In genomic region chr17:83151442-83152220, GRCh38 we compare ENCODE assay signal across 13 cellular contexts.
DNase-seq lines count a peak whose midpoint lies in the region; ATAC-seq and TF ChIP-seq lines count a peak whose summit lies in the region.
"Had no signal": no experiment of that assay in that cellular context is flagged by ENCODE, and none has a peak within 500 bp of the region (broad histone marks: within the 10 kb centered on the region; RNA-seq: fewer than 3 reads in every experiment).

No MANE protein-coding gene starts in this region.

- peak; percentile 16 for ATAC-seq in left lobe of liver
- ATAC-seq: left ventricle myocardium superior had no signal

- TF ChIP-seq CTCF in HFFc6 (IDR thresholded peaks at IDR 0.05) (no peak), choroid plexus epithelial cell (conservative IDR thresholded peaks at IDR 0.05; ENCODE audit: low read depth, low read length) (no peak)

- peaks cover 3% of the 10 kb centered on the region; the same call in 1 of the 2 replicates for H3K27me3 Mint-ChIP-seq in HFFc6 (ENCODE audit: insufficient read depth)
- peaks cover 44% of the 10 kb centered on the region for H3K27me3 Mint-ChIP-seq in activated naive CD4-positive, alpha-beta T cell treated with anti-CD3 and anti-CD28 coated beads, Interleukin-2, amount 10 ng/mL, durations not matched to agents 7 days and 5 days

- peaks cover 42% of the 10 kb centered on the region for H3K4me1 Mint-ChIP-seq in HFFc6 (ENCODE audit: low read depth)
- peaks cover 24% of the 10 kb centered on the region for H3K4me1 Mint-ChIP-seq in activated naive CD4-positive, alpha-beta T cell treated with anti-CD3 and anti-CD28 coated beads, Interleukin-2, amount 10 ng/mL, durations not matched to agents 7 days and 5 days

- CTCF ChIA-PET in activated naive CD4-positive, alpha-beta T cell treated with anti-CD3 and anti-CD28 coated beads, Interleukin-2, amount 10 ng/mL, durations not matched to agents 7 days and 5 days (lab: Charles Lee), result interaction anchor here (1.2 kb wide), 1 partner anchor 49 kb away, joined by 4 read pairs; no protein-coding TSS in a partner anchor

- DNase-seq in HFFc6, result no peak
- peak; percentile 75 for DNase-seq in choroid plexus epithelial cell (ENCODE audit: low read depth)
- peak; percentile 45 for DNase-seq in left lobe of liver (ENCODE audit: low spot score)
- DNase-seq in smooth muscle cell of the brain vasculature (ENCODE audit: low read depth, low spot score), result peak; percentile 95
- no peak for DNase-seq in effector CD8-positive, alpha-beta T cell (lab: John Stamatoyannopoulos, UW)
- no peak for DNase-seq in activated naive CD4-positive, alpha-beta T cell treated with anti-CD3 and anti-CD28 coated beads, Interleukin-2, amount 10 ng/mL, durations not matched to agents 7 days and 5 days
- no peak for DNase-seq in NCI-H1417 treated with DMSO at 0.1 percent for 48 hours (lab: John Stamatoyannopoulos, UW)
- no peak for DNase-seq in T-helper 1 cell
- DNase-seq: KBM-7, left ventricle myocardium superior, PC-9, uterus had no signal

- H3K9me3 Mint-ChIP-seq in HFFc6, result no peaks in the 10 kb centered on the region
- peaks cover 2% of the 10 kb centered on the region for H3K9me3 Mint-ChIP-seq in activated naive CD4-positive, alpha-beta T cell treated with anti-CD3 and anti-CD28 coated beads, Interleukin-2, amount 10 ng/mL, durations not matched to agents 7 days and 5 days

- H3K27ac Mint-ChIP-seq in HFFc6, result peak overlapping the region; percentile 6; the same call in 1 of the 2 replicates
- H3K27ac Mint-ChIP-seq in activated naive CD4-positive, alpha-beta T cell treated with anti-CD3 and anti-CD28 coated beads, Interleukin-2, amount 10 ng/mL, durations not matched to agents 7 days and 5 days, result no peak overlapping the region

- H3K36me3 Mint-ChIP-seq in HFFc6 (ENCODE audit: low read depth), result no peaks in the 10 kb centered on the region
- no peaks in the 10 kb centered on the region for H3K36me3 Mint-ChIP-seq in activated naive CD4-positive, alpha-beta T cell treated with anti-CD3 and anti-CD28 coated beads, Interleukin-2, amount 10 ng/mL, durations not matched to agents 7 days and 5 days

- H3K4me3 Mint-ChIP-seq in HFFc6, result no peak overlapping the region
- no peak overlapping the region for H3K4me3 Mint-ChIP-seq in activated naive CD4-positive, alpha-beta T cell treated with anti-CD3 and anti-CD28 coated beads, Interleukin-2, amount 10 ng/mL, durations not matched to agents 7 days and 5 days

- H3K4me3 ChIP-seq in choroid plexus epithelial cell (ENCODE audit: low read depth, low read length), result no peak overlapping the region
- H3K4me3 ChIP-seq: cardiac muscle cell, PC-9, uterus had no signal

Comparison
In these comparisons a context has a peak if more than half of its experiments do, and no peak if none do; other contexts are left out.
1. DNase-seq: peak in choroid plexus epithelial cell (single experiment), left lobe of liver (single experiment) and smooth muscle cell of the brain vasculature (single experiment); none in HFFc6 (single experiment), effector CD8-positive, alpha-beta T cell (single experiment), activated naive CD4-positive, alpha-beta T cell treated with anti-CD3 and anti-CD28 coated beads, Interleukin-2, amount 10 ng/mL, durations not matched to agents 7 days and 5 days (single experiment), NCI-H1417 treated with DMSO at 0.1 percent for 48 hours (single experiment) and T-helper 1 cell (0 of 5).